In genomic region chr19:42594617-42595489, GRCh38 we compare ENCODE assay signal across 28 cellular contexts. TPM values are rescaled to one million over a fixed set of nuclear protein-coding genes. Genes with fewer than 3 reads are reported as not detected.
A peak's percentile ranks its signal among the peaks of the same experiment; 100 is the strongest.
DNase-seq lines count a peak whose midpoint lies in the region; ATAC-seq and TF ChIP-seq lines count a peak whose summit lies in the region.
"Had no signal": no experiment of that assay in that cellular context is flagged by ENCODE, and none has a peak within 500 bp of the region (broad histone marks: within the 10 kb centered on the region; RNA-seq: fewer than 3 reads in every experiment).

TSS of gene CEACAM8 (minus strand) at chr19:42594924. CDS start at chr19:42594828, 96 bp downstream.

- H3K9me3 ChIP-seq in DOHH2 (ENCODE audit: control insufficient read depth, insufficient read depth, low read length) (no peaks in the 10 kb centered on the region), tibial artery (no peaks in the 10 kb centered on the region)
- no peaks in the 10 kb centered on the region for H3K9me3 ChIP-seq in CD8-positive, alpha-beta T cell (ENCODE audit: low read length)
- H3K9me3 ChIP-seq: Caco-2, SJCRH30 had no signal

- H3K27ac Mint-ChIP-seq in GM23338 (no peak within 1 kb of the TSS), WTC11 (no peak within 1 kb of the TSS), neural crest cell (ENCODE audit: unreplicated experiment) (peak within 1 kb of the TSS; percentile 27)
- H3K27ac Mint-ChIP-seq in CD8-positive, alpha-beta T cell: no peak within 1 kb of the TSS
- H3K27ac Mint-ChIP-seq: CD4-positive, alpha-beta memory T cell; HFFc6 had no signal

- H3K9me2 ChIP-seq in DOHH2 (replicated peaks; ENCODE audit: control insufficient read depth, low read length): no peaks in the 10 kb centered on the region
- H3K9me2 ChIP-seq in GM23338 (ENCODE audit: insufficient read depth): no peaks in the 10 kb centered on the region; the same call in 1 of the 2 replicates

- H3K79me2 ChIP-seq in DOHH2 (ENCODE audit: control insufficient read depth, low read length) (no peaks in the 10 kb centered on the region), GM23338 (replicated peaks; ENCODE audit: insufficient read depth) (no peaks in the 10 kb centered on the region)

- H4K20me1 ChIP-seq in DOHH2 (ENCODE audit: control insufficient read depth, insufficient read depth, low read depth, low read length): no peaks in the 10 kb centered on the region
- H4K20me1 ChIP-seq in GM23338 (replicated peaks; ENCODE audit: insufficient read depth): no peaks in the 10 kb centered on the region

- no peak within 1 kb of the TSS for H3K4me3 ChIP-seq in DOHH2 (ENCODE audit: low read length)
- no peak within 1 kb of the TSS for H3K4me3 ChIP-seq in GM23338
- H3K4me3 ChIP-seq in tibial artery: no peak within 1 kb of the TSS
- H3K4me3 ChIP-seq in CD8-positive, alpha-beta T cell (ENCODE audit: low read depth, low read length): no peak within 1 kb of the TSS
- no peak within 1 kb of the TSS for H3K4me3 ChIP-seq in lower leg skin (ENCODE audit: low read depth, poor library complexity, severe bottlenecking)
- H3K4me3 ChIP-seq: SJCRH30 had no signal

- intact Hi-C loops in tibial artery (cut with DNase I; ENCODE audit: low total_unique reads): no loop called here
- intact Hi-C loops in CD8-positive, alpha-beta T cell (cut with DNase I, micrococcal nuclease): no loop called here
- intact Hi-C loops in left colon (cut with DNase I, micrococcal nuclease): no loop called here
- intact Hi-C loops in lower leg skin (cut with DNase I; ENCODE audit: low total_unique reads): no loop called here

- no peak within 1 kb of the TSS for H3K4me3 Mint-ChIP-seq in GM23338
- H3K4me3 Mint-ChIP-seq in WTC11: no peak within 1 kb of the TSS
- no peak within 1 kb of the TSS for H3K4me3 Mint-ChIP-seq in neural crest cell
- no peak within 1 kb of the TSS for H3K4me3 Mint-ChIP-seq in CD8-positive, alpha-beta T cell
- H3K4me3 Mint-ChIP-seq: CD4-positive, alpha-beta memory T cell; HFFc6; IgD-negative memory B cell had no signal

- no peak for TF ChIP-seq POLR2A in lower leg skin (IDR thresholded peaks at IDR 0.05)

- no peak within 1 kb of the TSS for H3K27ac ChIP-seq in DOHH2 (ENCODE audit: low read depth, low read length)
- no peak within 1 kb of the TSS for H3K27ac ChIP-seq in GM23338 (ENCODE audit: low read depth)
- H3K27ac ChIP-seq in tibial artery: no peak within 1 kb of the TSS
- H3K27ac ChIP-seq in CD8-positive, alpha-beta T cell (ENCODE audit: low read depth, low read length): no peak within 1 kb of the TSS
- H3K27ac ChIP-seq: KMS-11, SJCRH30 had no signal

- peak; percentile 7 for TF ChIP-seq CTCF in DOHH2 (IDR thresholded peaks at IDR 0.05; ENCODE audit: low read depth, low read length, poor library complexity, severe bottlenecking)
- peak; percentile 33 to 59; a peak in 3 of 4 replicates for TF ChIP-seq CTCF in GM23338 (conservative IDR thresholded peaks at IDR 0.05; ENCODE audit: low read depth in 2 of 2)
- TF ChIP-seq CTCF in WTC11 (IDR thresholded peaks at IDR 0.05): no peak
- TF ChIP-seq CTCF in neural crest cell (conservative IDR thresholded peaks at IDR 0.05): no peak
- TF ChIP-seq CTCF in tibial artery (IDR thresholded peaks at IDR 0.05): no peak
- no peak for TF ChIP-seq CTCF in CD8-positive, alpha-beta T cell (IDR thresholded peaks at IDR 0.05)
- no peak for TF ChIP-seq CTCF in lower leg skin (IDR thresholded peaks at IDR 0.05)

- DNase-seq in GM23338 (ENCODE audit: low spot score): peak; percentile 23
- DNase-seq in WTC11 (ENCODE audit: low spot score): peak; percentile 36
- no peak for DNase-seq in neural crest cell (ENCODE audit: low read depth, low spot score)
- no peak for DNase-seq in tibial artery
- no peak for DNase-seq in CD8-positive, alpha-beta T cell
- DNase-seq in left colon: no peak
- DNase-seq in lower leg skin (ENCODE audit: low spot score in 2 of 2): no peak
- DNase-seq: C1 segment of cervical spinal cord; Caco-2; CD4-positive, alpha-beta memory T cell; EL; GF-D8; H7; HFFc6; MM.1S; NCI-H1417; NCI-H1694; NCI-H2029 treated with DMSO at 0.1 percent for 48 hours; NCI-H2227 treated with DMSO at 0.1 percent for 48 hours; NCI-H526 treated with DMSO at 0.1 percent for 48 hours; SJCRH30 had no signal

- H3K4me1 Mint-ChIP-seq in GM23338 (peaks cover 8% of the 10 kb centered on the region; the same call in 2 of the 3 replicates), WTC11 (peaks cover 11% of the 10 kb centered on the region), neural crest cell (no peaks in the 10 kb centered on the region)
- no peaks in the 10 kb centered on the region for H3K4me1 Mint-ChIP-seq in CD8-positive, alpha-beta T cell (ENCODE audit: low read depth)

- no peaks in the 10 kb centered on the region; the same call in 1 of the 2 replicates for H3K27me3 ChIP-seq in DOHH2 (ENCODE audit: control insufficient read depth, low read length)
- H3K27me3 ChIP-seq in GM23338 (ENCODE audit: insufficient read depth): no peaks in the 10 kb centered on the region
- peaks cover 0 to 3% of the 10 kb centered on the region in 2 donors for H3K27me3 ChIP-seq in tibial artery
- no peaks in the 10 kb centered on the region for H3K27me3 ChIP-seq in CD8-positive, alpha-beta T cell (ENCODE audit: insufficient read depth, low read length)

- POLR2A ChIA-PET in WTC11 (lab: Charles Lee): no interaction called here
- POLR2A ChIA-PET in CD8-positive, alpha-beta T cell (lab: Charles Lee): no interaction called here

- ATAC-seq in GM23338 (peak; percentile 15; the same call in 1 of the 3 replicates), WTC11 (peak; percentile 51), left colon (no peak)
- ATAC-seq in CD8-positive, alpha-beta T cell: no peak
- ATAC-seq: Right ventricle myocardium inferior had no signal

- H3F3A ChIP-seq in DOHH2 (ENCODE audit: control insufficient read depth, insufficient read depth) (no peaks in the 10 kb centered on the region), GM23338 (replicated peaks; ENCODE audit: low read depth) (no peaks in the 10 kb centered on the region)

- H3K27me3 Mint-ChIP-seq in GM23338 (ENCODE audit: insufficient read depth, low read depth, poor library complexity): peaks cover 13% of the 10 kb centered on the region
- H3K27me3 Mint-ChIP-seq in WTC11 (ENCODE audit: low read depth): peaks cover 9% of the 10 kb centered on the region
- peaks cover 64% of the 10 kb centered on the region for H3K27me3 Mint-ChIP-seq in neural crest cell (ENCODE audit: low read depth)
- H3K27me3 Mint-ChIP-seq in CD8-positive, alpha-beta T cell (ENCODE audit: low read depth): peaks cover 18% of the 10 kb centered on the region

- no peaks in the 10 kb centered on the region for H3K36me3 ChIP-seq in DOHH2 (ENCODE audit: control insufficient read depth, low read length)
- no peaks in the 10 kb centered on the region for H3K36me3 ChIP-seq in GM23338 (ENCODE audit: insufficient read depth)
- no peaks in the 10 kb centered on the region for H3K36me3 ChIP-seq in tibial artery
- H3K36me3 ChIP-seq in CD8-positive, alpha-beta T cell (ENCODE audit: insufficient read depth, low read length): no peaks in the 10 kb centered on the region
- H3K36me3 ChIP-seq: SJCRH30 had no signal

- H3K9me3 Mint-ChIP-seq in GM23338 (no peaks in the 10 kb centered on the region; the same call in 2 of the 3 replicates), WTC11 (peaks cover 10% of the 10 kb centered on the region), neural crest cell (peaks cover 3% of the 10 kb centered on the region)
- no peaks in the 10 kb centered on the region for H3K9me3 Mint-ChIP-seq in CD8-positive, alpha-beta T cell
- H3K9me3 Mint-ChIP-seq: HFFc6, IgD-negative memory B cell had no signal

- no peak within 1 kb of the TSS for H2AFZ ChIP-seq in GM23338

- H3K4me2 ChIP-seq in DOHH2 (ENCODE audit: low read length) (no peak within 1 kb of the TSS), GM23338 (no peak within 1 kb of the TSS)
- H3K4me2 ChIP-seq: KMS-11 had no signal

- no peaks in the 10 kb centered on the region for H3K36me3 Mint-ChIP-seq in GM23338 (ENCODE audit: low read depth)
- no peaks in the 10 kb centered on the region for H3K36me3 Mint-ChIP-seq in WTC11
- H3K36me3 Mint-ChIP-seq in neural crest cell (ENCODE audit: low read depth): no peaks in the 10 kb centered on the region
- H3K36me3 Mint-ChIP-seq in CD8-positive, alpha-beta T cell: no peaks in the 10 kb centered on the region
- H3K36me3 Mint-ChIP-seq: CD4-positive, alpha-beta memory T cell had no signal

- 68 to 75% methylated on average over 8 to 10 of the region's 10 CpGs for WGBS in lower leg skin, 2 donors

- CTCF ChIA-PET in WTC11 (lab: Charles Lee): interaction anchor here (1.0 to 3.3 kb wide), 5 partner anchors 11 to 154 kb away, joined by 3 to 24 read pairs (median 18); partner anchors contain the start of gene CXCL17
- CTCF ChIA-PET in CD8-positive, alpha-beta T cell (lab: Charles Lee): interaction anchor here (1.2 to 3.2 kb wide), 3 partner anchors 8 to 145 kb away, joined by 3 to 18 read pairs (median 13); no protein-coding TSS in a partner anchor

- no peaks in the 10 kb centered on the region for H3K4me1 ChIP-seq in DOHH2 (ENCODE audit: control insufficient read depth, low read length)
- H3K4me1 ChIP-seq in GM23338 (ENCODE audit: insufficient read depth): no peaks in the 10 kb centered on the region
- H3K4me1 ChIP-seq in tibial artery: no peaks in the 10 kb centered on the region
- H3K4me1 ChIP-seq in CD8-positive, alpha-beta T cell (ENCODE audit: insufficient read depth, low read length): no peaks in the 10 kb centered on the region
- H3K4me1 ChIP-seq: Caco-2, SJCRH30 had no signal

TF ChIP-seq in WTC11, 78 proteins besides CTCF, POLR2A, EP300 and RAD21:
- TF ChIP-seq FOXJ3 (CRISPR knock-in tag; IDR thresholded peaks at IDR 0.05; ENCODE audit: borderline replicate concordance) (no peak), TEAD1 (CRISPR knock-in tag; IDR thresholded peaks at IDR 0.05) (no peak), ZNF263 (CRISPR knock-in tag; IDR thresholded peaks at IDR 0.05; ENCODE audit: low read depth) (peak; percentile 19; the same call in 1 of the 2 replicates), ESRRA (CRISPR knock-in tag; IDR thresholded peaks at IDR 0.05; ENCODE audit: borderline replicate concordance) (no peak), JAZF1 (CRISPR knock-in tag; IDR thresholded peaks at IDR 0.05) (no peak)
TF ChIP-seq in WTC11: peak in this region for 1.

RNA-seq across cellular contexts. Expression of gene CEACAM8, which starts in this region (rescaled TPM):
- not detected in 2 replicates for total RNA-seq in GM23338 (2014; rRNA removed; shearing (Covaris generic))
- polyA plus RNA-seq in GM23338 (2016; fragmentation: Nextera tagmentation; extraction: Ambion mirVana): not detected in 2 replicates
- total RNA-seq in WTC11 (2021): not detected in 3 replicates
- total RNA-seq in neural crest cell: not detected in 2 replicates
- total RNA-seq in CD8-positive, alpha-beta T cell: not detected
- total RNA-seq in left colon: 1 to 10 TPM in 1 of 2 donors, under 1 TPM in 1; 0.89 to 1.7 TPM
- total RNA-seq in lower leg skin: not detected
- total RNA-seq: A673; Caco-2; CD4-positive, alpha-beta memory T cell; H7; HFFc6; NCI-H460; Right ventricle myocardium inferior; RPMI7951; SJCRH30 had no signal
- polyA plus RNA-seq: CD4-positive, alpha-beta memory T cell; IgD-negative memory B cell had no signal

Comparison
In these comparisons a context has a peak if more than half of its experiments do, and no peak if none do; other contexts are left out.
1. Peak in DNase-seq and ATAC-seq in GM23338; RNA of the gene not detected or under 1 TPM.
2. Peak in DNase-seq and ATAC-seq in WTC11; RNA of the gene not detected or under 1 TPM.
3. CTCF ChIP-seq: peak in DOHH2 (single experiment) and GM23338 (2 of 2); none in WTC11 (single experiment), neural crest cell (single experiment), tibial artery (0 of 2), CD8-positive, alpha-beta T cell (single experiment) and lower leg skin (0 of 3).